In the genomic region with DNA sequence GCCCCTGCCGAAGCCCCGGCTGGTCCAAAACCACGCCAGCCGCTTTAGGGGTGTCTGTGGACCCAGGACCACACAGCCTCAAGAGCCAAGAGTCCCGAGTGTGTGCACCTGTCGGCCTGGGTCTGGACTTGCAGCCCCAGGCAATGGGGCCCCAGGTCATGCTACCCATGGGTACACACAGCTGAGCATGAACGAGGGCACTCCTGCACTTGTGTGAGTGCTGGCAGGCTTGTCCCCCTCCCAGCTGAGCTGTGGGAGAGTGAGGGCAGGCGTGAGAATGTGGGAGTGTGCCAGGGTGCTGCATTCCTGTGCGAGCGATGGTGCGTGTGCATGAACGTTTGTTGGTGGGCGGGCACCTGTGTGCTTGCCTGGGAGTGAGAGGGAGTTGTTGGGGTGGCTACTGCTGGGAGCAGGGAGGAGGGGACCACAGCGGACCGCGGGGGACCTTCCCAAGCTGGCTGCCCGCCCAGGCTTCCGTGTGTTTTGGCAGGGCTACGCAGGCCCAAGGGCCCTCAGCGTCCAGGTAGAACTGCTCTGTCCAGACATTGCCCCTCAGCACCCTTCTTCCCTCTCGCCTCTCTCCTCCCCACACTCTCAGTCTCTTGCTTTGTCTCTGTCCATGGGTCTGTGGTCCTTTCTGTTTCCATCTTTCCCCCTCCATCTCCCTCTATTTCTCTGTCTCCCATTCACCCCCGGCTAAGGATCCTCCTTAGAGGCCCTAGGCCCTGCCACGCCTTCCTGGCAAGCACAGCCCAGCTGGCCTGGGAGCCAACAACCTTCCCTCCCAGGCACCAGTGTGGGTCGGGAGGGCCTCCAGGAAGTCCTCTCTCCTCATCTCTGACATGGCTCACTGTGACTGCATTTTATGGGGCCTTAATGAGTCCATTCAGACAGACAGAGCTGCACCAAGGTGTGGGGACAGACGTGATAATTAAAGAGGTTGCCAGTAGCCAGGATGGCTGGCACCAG, we compare ENCODE assay signal across 12 cellular contexts. TPM values are rescaled to one million over a fixed set of nuclear protein-coding genes. Genes with fewer than 3 reads are reported as not detected.
DNase-seq lines count a peak whose midpoint lies in the region; ATAC-seq, FAIRE-seq and TF ChIP-seq lines count a peak whose summit lies in the region.
"Had no signal": no experiment of that assay in that cellular context is flagged by ENCODE, and none has a peak within 500 bp of the region (broad histone marks: within the 10 kb centered on the region; RNA-seq: fewer than 3 reads in every experiment).

No MANE protein-coding gene starts in this region.

- H3K4me1 ChIP-seq in breast epithelium (peaks cover 19 to 27% of the 10 kb centered on the region in 2 donors), mucosa of descending colon (ENCODE audit: low read depth) (peaks cover 52% of the 10 kb centered on the region), aorta (ENCODE audit: control insufficient read depth in 1 of 2, insufficient read depth in 2 of 2, low read length in 2 of 2) (peaks cover 0 to 3% of the 10 kb centered on the region in 2 donors)

- peak overlapping the region in 2 of 3 donors; percentile 11 to 18 for H3K4me3 ChIP-seq in breast epithelium
- H3K4me3 ChIP-seq in mucosa of descending colon = no peak overlapping the region
- H3K4me3 ChIP-seq in aorta (ENCODE audit: low read length in 2 of 2) = no peak overlapping the region
- H3K4me3 ChIP-seq in lower leg skin (ENCODE audit: low read depth, poor library complexity, severe bottlenecking) = no peak overlapping the region
- H3K4me3 ChIP-seq: uterus had no signal

- WGBS in aorta, 2 donors = 24 to 27% methylated on average over 23 to 25 of the region's 25 CpGs
- 45 to 57% methylated on average over 24 to 25 of the region's 25 CpGs for WGBS in lower leg skin, 2 donors

- H3K36me3 ChIP-seq in breast epithelium = no peaks in the 10 kb centered on the region
- no peaks in the 10 kb centered on the region for H3K36me3 ChIP-seq in mucosa of descending colon (ENCODE audit: low read depth)
- H3K36me3 ChIP-seq in aorta (ENCODE audit: control insufficient read depth in 1 of 2, insufficient read depth in 2 of 2, low read length in 1 of 2) = no peaks in the 10 kb centered on the region
- H3K36me3 ChIP-seq: uterus had no signal

- H3K27me3 ChIP-seq in breast epithelium (no peaks in the 10 kb centered on the region), aorta (ENCODE audit: control insufficient read depth in 1 of 2, insufficient read depth in 2 of 2, low read length in 1 of 2) (no peaks in the 10 kb centered on the region)
- H3K27me3 ChIP-seq: uterus had no signal

- TF ChIP-seq POLR2A in breast epithelium (IDR thresholded peaks at IDR 0.05) (no peak), lower leg skin (IDR thresholded peaks at IDR 0.05) (no peak)

- TF ChIP-seq CTCF in breast epithelium (IDR thresholded peaks at IDR 0.05) = no peak
- no peak for TF ChIP-seq CTCF in mucosa of descending colon (IDR thresholded peaks at IDR 0.05)
- no peak for TF ChIP-seq CTCF in lower leg skin (IDR thresholded peaks at IDR 0.05)

- ATAC-seq in Right ventricle myocardium inferior (peak; percentile 61), mucosa of descending colon (peak; percentile 75), aorta (ENCODE audit: low FRiP score) (peak; percentile 64), HG03378 (IDR thresholded peaks at IDR 0.05; ENCODE audit: unreplicated experiment) (no peak)

- intact Hi-C loops in Right ventricle myocardium inferior (cut with DNase I) (no loop called here), cardiac septum (cut with DNase I) (no loop called here), breast epithelium (cut with DNase I; ENCODE audit: low total_unique reads) (no loop called here), mucosa of descending colon (cut with DNase I, micrococcal nuclease) (no loop called here), aorta (cut with DNase I) (no loop called here), lower leg skin (cut with DNase I; ENCODE audit: low total_unique reads) (no loop called here)

- FAIRE-seq in frontal cortex (lab: Jason Lieb, UNC) = no peak

- H3K27ac ChIP-seq in breast epithelium (peak overlapping the region; percentile 76 to 85), aorta (ENCODE audit: low read depth in 1 of 2, low read length in 2 of 2) (no peak overlapping the region)
- H3K27ac ChIP-seq: uterus had no signal

- no peak for DNase-seq in Right ventricle myocardium inferior (ENCODE audit: missing footprints)
- no peak for DNase-seq in cardiac septum (ENCODE audit: low spot score)
- DNase-seq in breast epithelium (ENCODE audit: low spot score in 2 of 2) = peak; percentile 57 to 92
- peak; percentile 83 to 90 (median 87) for DNase-seq in mucosa of descending colon
- DNase-seq in aorta = peak in 1 of 2 donors; percentile 71
- no peak for DNase-seq in lower leg skin (ENCODE audit: low spot score in 2 of 2)
- no peak for DNase-seq in frontal cortex (ENCODE audit: low spot score in 2 of 2)
- DNase-seq: activated naive CD4-positive, alpha-beta T cell treated with anti-CD3 and anti-CD28 coated beads for 36 hours; NCI-H2227 treated with DMSO at 0.1 percent for 48 hours; stimulated activated CD4-positive, alpha-beta T cell treated with anti-CD3 and anti-CD28 coated beads, Interleukin-2, amount 100 ng/mL, for 48 hours; uterus had no signal

- H3K9me3 ChIP-seq in breast epithelium (no peaks in the 10 kb centered on the region), mucosa of descending colon (no peaks in the 10 kb centered on the region), aorta (ENCODE audit: control insufficient read depth, low read length) (no peaks in the 10 kb centered on the region)
- H3K9me3 ChIP-seq: uterus had no signal

RNA-seq across cellular contexts. Expression of a gene that starts 31.0 kb away (rescaled TPM):
- total RNA-seq in Right ventricle myocardium inferior = 6.0 TPM
- 7.5 TPM for total RNA-seq in cardiac septum
- 10 to 100 TPM; 18.9 to 23.6 (median 19.8) TPM for total RNA-seq in breast epithelium
- total RNA-seq in mucosa of descending colon = 10 to 100 TPM; 11.8 to 12.8 (median 11.8) TPM
- total RNA-seq in aorta = 10 to 100 TPM; 10.8 to 12.5 TPM
- polyA plus RNA-seq in aorta = 1 to 10 TPM; 8.6 to 8.8 TPM
- total RNA-seq in lower leg skin = 10 to 100 TPM; 17.9 to 24.3 (median 22.8) TPM
- total RNA-seq in frontal cortex = 10.2 TPM

RNA-seq across cellular contexts. Expression of a gene that starts 35.5 kb away (rescaled TPM):
- total RNA-seq in Right ventricle myocardium inferior = 72.1 TPM
- total RNA-seq in cardiac septum = 73.0 TPM
- total RNA-seq in breast epithelium = 10 to 100 TPM; 31.5 to 40.8 (median 31.7) TPM
- 10 to 100 TPM; 31.5 to 47.4 (median 46.6) TPM for total RNA-seq in mucosa of descending colon
- total RNA-seq in aorta = 10 to 100 TPM; 32.0 to 38.8 TPM
- polyA plus RNA-seq in aorta = 1 to 10 TPM; 7.9 to 9.2 TPM
- 10 to 100 TPM; 19.2 to 52.1 (median 24.6) TPM for total RNA-seq in lower leg skin
- total RNA-seq in frontal cortex = 44.4 TPM

RNA-seq across cellular contexts. Expression of a gene that starts 37.3 kb away (rescaled TPM):
- total RNA-seq in Right ventricle myocardium inferior (41.7 TPM), cardiac septum (48.6 TPM), breast epithelium (10 to 100 TPM; 48.0 to 78.0 (median 70.1) TPM), mucosa of descending colon (10 to 100 TPM; 24.2 to 49.0 (median 31.2) TPM), aorta (10 to 100 TPM; 38.3 to 43.6 TPM), lower leg skin (10 to 100 TPM; 52.8 to 73.8 (median 69.1) TPM), frontal cortex (100 TPM)
- polyA plus RNA-seq in aorta = 10 to 100 TPM; 47.8 to 91.0 TPM

RNA-seq across cellular contexts. Expression of a gene that starts 53.3 kb away (rescaled TPM):
- not detected for total RNA-seq in Right ventricle myocardium inferior
- 2.8 TPM for total RNA-seq in cardiac septum
- total RNA-seq in breast epithelium = under 1 TPM in 2 of 3 donors, not detected in 1; 0.29 to 0.98 TPM
- total RNA-seq in mucosa of descending colon = 100 to 1,000 TPM in 1 of 3 donors, 10 to 100 TPM in 2; 15.7 to 189 (median 70.4) TPM
- total RNA-seq in aorta = 1 to 10 TPM; 1.9 to 7.2 TPM
- 10 to 100 TPM in 1 of 2 donors, 1 to 10 TPM in 1; 4.3 to 17.2 TPM for polyA plus RNA-seq in aorta
- total RNA-seq in lower leg skin = 10 to 100 TPM in 3 of 4 donors, 1 to 10 TPM in 1; 5.3 to 43.7 (median 15.7) TPM
- total RNA-seq in frontal cortex = 0.41 TPM

Comparison
In these comparisons a context has a peak if more than half of its experiments do, and no peak if none do; other contexts are left out.
1. DNase-seq: peak in breast epithelium (2 of 2) and mucosa of descending colon (3 of 3); none in Right ventricle myocardium inferior (single experiment), cardiac septum (single experiment), lower leg skin (0 of 2) and frontal cortex (0 of 2).
2. H3K27ac ChIP-seq: peak in breast epithelium (2 of 2); none in aorta (0 of 2).
3. H3K4me3 ChIP-seq: peak in breast epithelium (2 of 3); none in mucosa of descending colon (single experiment), aorta (0 of 2) and lower leg skin (single experiment).